In genomic region chr17:27569257-27569722, GRCh38 we compare ENCODE assay signal across 8 cellular contexts.
DNase-seq lines count a peak whose midpoint lies in the region; FAIRE-seq and TF ChIP-seq lines count a peak whose summit lies in the region.

No MANE protein-coding gene starts in this region.

- peak; percentile 89 for TF ChIP-seq CTCF in GM12873 (IDR thresholded peaks at IDR 0.05; ENCODE audit: insufficient read depth, low read depth, low read length, missing control alignments)

- no peak for FAIRE-seq in H54 (lab: Jason Lieb, UNC)

- TF ChIP-seq POLR2A in erythroblast (IDR thresholded peaks at IDR 0.05; ENCODE audit: low read length), result no peak
- TF ChIP-seq POLR2A in H54 (IDR thresholded peaks at IDR 0.05; ENCODE audit: low read depth, low read length), result no peak

- DNase-seq in HT1080 (ENCODE audit: low read depth) (peak; percentile 40), erythroblast (lab: John Stamatoyannopoulos, UW) (peak; percentile 88 to 90), renal cortical epithelial cell (ENCODE audit: low read depth) (peak; percentile 32), AG08395 (ENCODE audit: low spot score) (no peak), NCI-H524 treated with DMSO at 0.1 percent for 48 hours (lab: John Stamatoyannopoulos, UW) (no peak), H54 (ENCODE audit: insufficient read length, low spot score) (no peak)
- peak; percentile 37 to 41 for DNase-seq in activated CD4-positive, alpha-beta T cell treated with anti-CD3 and anti-CD28 coated beads, Interleukin-2, amount 50 U/mL, for 4 hours

Comparison
In these comparisons a context has a peak if more than half of its experiments do, and no peak if none do; other contexts are left out.
1. DNase-seq: peak in HT1080 (single experiment), activated CD4-positive, alpha-beta T cell treated with anti-CD3 and anti-CD28 coated beads, Interleukin-2, amount 50 U/mL, for 4 hours (2 of 2), erythroblast (2 of 2) and renal cortical epithelial cell (single experiment); none in AG08395 (single experiment), NCI-H524 treated with DMSO at 0.1 percent for 48 hours (single experiment) and H54 (single experiment).